Comparison of ENCODE assay signal across 7 cellular contexts in genomic region chr10:6141296-6142151, GRCh38. TPM values are rescaled to one million over a fixed set of nuclear protein-coding genes. Genes with fewer than 3 reads are reported as not detected.
A peak's percentile ranks its signal among the peaks of the same experiment; 100 is the strongest.
DNase-seq lines count a peak whose midpoint lies in the region; ATAC-seq and TF ChIP-seq lines count a peak whose summit lies in the region.

No MANE protein-coding gene starts in this region.

- peaks cover 6% of the 10 kb centered on the region for H3K27me3 Mint-ChIP-seq in activated T-helper 2 cell treated with anti-CD3 and anti-CD28 coated beads, Interferon-gamma antibody, Interleukin-2, Interleukin-4, amounts not matched to agents 10 μg/mL and 5 μg/mL and 100 μg/mL, durations not matched to agents 14 hours and 24 hours and 36 hours (ENCODE audit: low read depth)

- no peaks in the 10 kb centered on the region for H3K36me3 ChIP-seq in upper lobe of right lung

- no peak overlapping the region for H3K27ac ChIP-seq in upper lobe of right lung

- DNase-seq in LHCN-M2 (ENCODE audit: low read depth), result peak; percentile 87
- no peak for DNase-seq in activated T-helper 2 cell treated with anti-CD3 and anti-CD28 coated beads, Interferon-gamma antibody, Interleukin-2, Interleukin-4, amounts not matched to agents 10 μg/mL and 5 μg/mL and 100 μg/mL, durations not matched to agents 14 hours and 24 hours and 36 hours (ENCODE audit: low spot score)
- peak; percentile 82 for DNase-seq in kidney tubule cell (ENCODE audit: low spot score)
- no peak for DNase-seq in upper lobe of right lung
- DNase-seq in NCI-H345 treated with DMSO at 0.1 percent for 48 hours (lab: John Stamatoyannopoulos, UW; ENCODE audit: unreplicated experiment), result no peak

- H3K27ac Mint-ChIP-seq in activated T-helper 2 cell treated with anti-CD3 and anti-CD28 coated beads, Interferon-gamma antibody, Interleukin-2, Interleukin-4, amounts not matched to agents 10 μg/mL and 5 μg/mL and 100 μg/mL, durations not matched to agents 14 hours and 24 hours and 36 hours, result peak overlapping the region; percentile 76

- H3K4me3 Mint-ChIP-seq in activated T-helper 2 cell treated with anti-CD3 and anti-CD28 coated beads, Interferon-gamma antibody, Interleukin-2, Interleukin-4, amounts not matched to agents 10 μg/mL and 5 μg/mL and 100 μg/mL, durations not matched to agents 14 hours and 24 hours and 36 hours (ENCODE audit: low read depth), result peak overlapping the region; percentile 53

- H3K4me1 Mint-ChIP-seq in activated T-helper 2 cell treated with anti-CD3 and anti-CD28 coated beads, Interferon-gamma antibody, Interleukin-2, Interleukin-4, amounts not matched to agents 10 μg/mL and 5 μg/mL and 100 μg/mL, durations not matched to agents 14 hours and 24 hours and 36 hours (ENCODE audit: low read depth), result peaks cover 64% of the 10 kb centered on the region

- no peaks in the 10 kb centered on the region for H3K9me3 Mint-ChIP-seq in activated T-helper 2 cell treated with anti-CD3 and anti-CD28 coated beads, Interferon-gamma antibody, Interleukin-2, Interleukin-4, amounts not matched to agents 10 μg/mL and 5 μg/mL and 100 μg/mL, durations not matched to agents 14 hours and 24 hours and 36 hours

- H3K27me3 ChIP-seq in upper lobe of right lung, result peaks cover under 1% of the 10 kb centered on the region

- no peak for TF ChIP-seq CTCF in upper lobe of right lung (IDR thresholded peaks at IDR 0.05)

- intact Hi-C loops in activated T-helper 2 cell treated with anti-CD3 and anti-CD28 coated beads, Interferon-gamma antibody, Interleukin-2, Interleukin-4, amounts not matched to agents 10 μg/mL and 5 μg/mL and 100 μg/mL, durations not matched to agents 14 hours and 24 hours and 36 hours (cut with micrococcal nuclease), result loop anchor here (1.0 to 5.0 kb wide), 6 partner anchors 11 to 265 kb away; partner anchors contain the start of gene RBM17
- intact Hi-C loops in upper lobe of right lung (cut with DNase I), result loop anchor here (10.0 kb wide), 1 partner anchor 63 kb away; the partner anchor contains the start of gene PFKFB3

- peak overlapping the region; percentile 37 for H3K4me3 ChIP-seq in upper lobe of right lung

- no peaks in the 10 kb centered on the region for H3K9me3 ChIP-seq in upper lobe of right lung

- peaks cover 16% of the 10 kb centered on the region for H3K4me1 ChIP-seq in upper lobe of right lung

- peaks cover 11% of the 10 kb centered on the region for H3K36me3 Mint-ChIP-seq in activated T-helper 2 cell treated with anti-CD3 and anti-CD28 coated beads, Interferon-gamma antibody, Interleukin-2, Interleukin-4, amounts not matched to agents 10 μg/mL and 5 μg/mL and 100 μg/mL, durations not matched to agents 14 hours and 24 hours and 36 hours (ENCODE audit: low read depth)

- ATAC-seq in GM18499 (IDR thresholded peaks at IDR 0.05; ENCODE audit: insufficient read depth, unreplicated experiment) (peak; percentile 62), GM21786 (IDR thresholded peaks at IDR 0.05; ENCODE audit: unreplicated experiment) (peak; percentile 49), upper lobe of right lung (peak; percentile 19)

RNA-seq across cellular contexts. Expression of gene RBM17, which starts 52.7 kb away (rescaled TPM):
- total RNA-seq in LHCN-M2 (2014; rRNA removed) (29.8 and 39.7 TPM in 2 replicates), upper lobe of right lung (92.5 TPM)
- 41.4 TPM for polyA plus RNA-seq in LHCN-M2 (2012)
- total RNA-seq in activated T-helper 2 cell treated with anti-CD3 and anti-CD28 coated beads, Interferon-gamma antibody, Interleukin-2, Interleukin-4, amounts not matched to agents 10 μg/mL and 5 μg/mL and 100 μg/mL, durations not matched to agents 14 hours and 24 hours and 36 hours, result 257 and 266 TPM in 2 replicates

Comparison
In these comparisons a context has a peak if more than half of its experiments do, and no peak if none do; other contexts are left out.
1. DNase-seq: peak in LHCN-M2 (single experiment) and kidney tubule cell (single experiment); none in activated T-helper 2 cell treated with anti-CD3 and anti-CD28 coated beads, Interferon-gamma antibody, Interleukin-2, Interleukin-4, amounts not matched to agents 10 μg/mL and 5 μg/mL and 100 μg/mL, durations not matched to agents 14 hours and 24 hours and 36 hours (single experiment), upper lobe of right lung (single experiment) and NCI-H345 treated with DMSO at 0.1 percent for 48 hours (single experiment).
2. Peak in every context shown above with its lines, with median percentiles within 50 percentile points of each other: ATAC-seq.